ENCODE assay signal across 8 cellular contexts in genomic region chr7:31373337-31374289, GRCh38. TPM values are rescaled to one million over a fixed set of nuclear protein-coding genes. Genes with fewer than 3 reads are reported as not detected.
DNase-seq lines count a peak whose midpoint lies in the region; ATAC-seq and TF ChIP-seq lines count a peak whose summit lies in the region.

No MANE protein-coding gene starts in this region.

- peak; percentile 78 for TF ChIP-seq CTCF in brain microvascular endothelial cell (IDR thresholded peaks at IDR 0.05; ENCODE audit: low read depth, low read length, missing control alignments)
- TF ChIP-seq CTCF in ascending aorta (IDR thresholded peaks at IDR 0.05), result peak in 1 of 3 experiments; percentile 33

- H3K4me3 ChIP-seq in brain microvascular endothelial cell (ENCODE audit: low read depth, low read length) (no peak overlapping the region), ascending aorta (no peak overlapping the region)

- no peak overlapping the region for H3K27ac ChIP-seq in brain microvascular endothelial cell
- no peak overlapping the region for H3K27ac ChIP-seq in ascending aorta

- intact Hi-C loops in sciatic nerve (cut with DNase I), result no loop called here
- intact Hi-C loops in ascending aorta (cut with DNase I), result loop anchor here (10.0 kb wide), 1 partner anchor 261 kb away; no protein-coding TSS in a partner anchor

- in situ Hi-C loops in brain microvascular endothelial cell (cut with HindIII; ENCODE audit: low pct_ligation_motif_present, low sequenced_read_pairs), result no loop called here

- DNase-seq in DMS53 (lab: John Stamatoyannopoulos, UW), result peak; percentile 94
- peak; percentile 19 for DNase-seq in NCI-H510A (lab: John Stamatoyannopoulos, UW)
- DNase-seq in brain microvascular endothelial cell, result peak; percentile 27
- peak; percentile 80 for DNase-seq in left kidney (ENCODE audit: low read depth, low spot score)
- DNase-seq in sciatic nerve (ENCODE audit: low spot score), result no peak
- no peak for DNase-seq in ascending aorta (ENCODE audit: low spot score in 2 of 2)

- ATAC-seq in GM19328 (IDR thresholded peaks at IDR 0.05; ENCODE audit: unreplicated experiment), result peak; percentile 76
- ATAC-seq in HG03175 (IDR thresholded peaks at IDR 0.05; ENCODE audit: unreplicated experiment), result peak; percentile 81
- ATAC-seq in sciatic nerve, result no peak

- H3K9me3 ChIP-seq in ascending aorta, result no peaks in the 10 kb centered on the region

- H3K27me3 ChIP-seq in brain microvascular endothelial cell (replicated peaks) (no peaks in the 10 kb centered on the region), ascending aorta (no peaks in the 10 kb centered on the region)

- H3K36me3 ChIP-seq in brain microvascular endothelial cell (replicated peaks) (no peaks in the 10 kb centered on the region), ascending aorta (no peaks in the 10 kb centered on the region)

- H3K4me1 ChIP-seq in ascending aorta, result no peaks in the 10 kb centered on the region

RNA-seq across cellular contexts. Expression of gene NEUROD6, which starts 33.1 kb away (rescaled TPM):
- total RNA-seq in sciatic nerve (not detected), ascending aorta (not detected)

Comparison
In these comparisons a context has a peak if more than half of its experiments do, and no peak if none do; other contexts are left out.
1. DNase-seq: peak in DMS53 (single experiment), NCI-H510A (single experiment), brain microvascular endothelial cell (single experiment) and left kidney (single experiment); none in sciatic nerve (single experiment) and ascending aorta (0 of 2).